ENCODE assay signal across 1 cellular context in the genomic region with DNA sequence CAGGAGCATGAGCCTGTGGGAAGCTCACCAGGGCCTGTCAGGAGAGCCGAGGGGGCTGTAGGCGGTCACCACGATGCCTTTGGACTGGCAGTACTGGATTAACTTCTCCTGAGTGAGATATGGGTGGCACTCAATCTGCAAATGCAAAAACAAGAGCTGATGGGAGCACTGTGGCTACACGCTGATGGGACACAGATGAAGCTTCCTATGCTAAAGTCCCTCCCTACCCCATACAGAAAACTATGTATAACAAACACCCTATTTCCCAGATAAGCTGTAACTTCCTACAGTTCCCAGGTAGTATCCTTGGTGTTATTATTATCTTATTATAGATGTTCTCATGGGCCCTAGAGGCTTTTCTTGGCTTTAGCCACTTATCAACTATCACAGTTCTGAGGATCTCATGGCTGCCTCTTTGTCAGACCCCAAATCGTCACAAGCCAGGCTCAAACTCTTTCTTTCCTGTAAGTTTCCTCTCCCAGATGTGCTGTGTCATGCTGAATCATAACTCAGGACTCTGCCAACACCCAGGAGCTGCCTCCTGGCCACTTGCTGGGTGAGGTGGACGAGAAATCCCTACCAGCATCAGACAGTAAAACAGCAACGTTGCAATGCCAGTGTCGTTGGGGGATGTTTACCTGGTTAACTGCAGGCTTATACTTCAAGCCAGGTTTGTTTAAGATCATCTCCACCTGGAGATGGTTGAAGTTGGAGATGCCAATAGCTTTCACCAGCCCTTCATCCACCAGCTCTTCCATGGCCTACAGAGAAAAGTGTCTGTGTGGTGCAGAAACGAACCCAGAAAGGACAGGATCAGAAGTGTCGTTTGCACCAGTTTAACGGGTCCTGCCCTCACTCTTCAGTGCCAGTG.
TF ChIP-seq lines count a peak whose summit lies in the region.

No MANE protein-coding gene starts in this region.

TF ChIP-seq in SK-N-SH treated with all-trans-retinoic acid at 6 μM for 48 hours, 23 proteins besides CTCF, POLR2A, EP300 and RAD21 (continued from another document):
- TF ChIP-seq CREB5 (CRISPR knock-in tag; IDR thresholded peaks at IDR 0.05; ENCODE audit: low read depth) (no peak), CSRNP3 (CRISPR knock-in tag; IDR thresholded peaks at IDR 0.05) (no peak), ZNF70 (CRISPR knock-in tag; IDR thresholded peaks at IDR 0.05) (no peak), ZNF8 (CRISPR knock-in tag; IDR thresholded peaks at IDR 0.05) (no peak)
- TF ChIP-seq, protein P1, sequence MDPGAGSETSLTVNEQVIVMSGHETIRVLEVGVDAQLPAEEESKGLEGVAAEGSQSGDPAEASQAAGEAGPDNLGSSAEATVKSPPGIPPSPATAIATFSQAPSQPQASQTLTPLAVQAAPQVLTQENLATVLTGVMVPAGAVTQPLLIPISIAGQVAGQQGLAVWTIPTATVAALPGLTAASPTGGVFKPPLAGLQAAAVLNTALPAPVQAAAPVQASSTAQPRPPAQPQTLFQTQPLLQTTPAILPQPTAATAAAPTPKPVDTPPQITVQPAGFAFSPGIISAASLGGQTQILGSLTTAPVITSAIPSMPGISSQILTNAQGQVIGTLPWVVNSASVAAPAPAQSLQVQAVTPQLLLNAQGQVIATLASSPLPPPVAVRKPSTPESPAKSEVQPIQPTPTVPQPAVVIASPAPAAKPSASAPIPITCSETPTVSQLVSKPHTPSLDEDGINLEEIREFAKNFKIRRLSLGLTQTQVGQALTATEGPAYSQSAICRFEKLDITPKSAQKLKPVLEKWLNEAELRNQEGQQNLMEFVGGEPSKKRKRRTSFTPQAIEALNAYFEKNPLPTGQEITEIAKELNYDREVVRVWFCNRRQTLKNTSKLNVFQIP (CRISPR knock-in tag; IDR thresholded peaks at IDR 0.05; ENCODE audit: borderline replicate concordance, low read depth) = no peak
